25 cellular contexts compared by ENCODE assay signal in genomic region chr5:65117525-65117924, GRCh38.
A peak's percentile ranks its signal among the peaks of the same experiment; 100 is the strongest.
DNase-seq lines count a peak whose midpoint lies in the region; ATAC-seq, FAIRE-seq and TF ChIP-seq lines count a peak whose summit lies in the region.
"Had no signal": no experiment of that assay in that cellular context is flagged by ENCODE, and none has a peak within 500 bp of the region (broad histone marks: within the 10 kb centered on the region; RNA-seq: fewer than 3 reads in every experiment).

No MANE protein-coding gene starts in this region.

- H4K20me1 ChIP-seq in K562 (replicated peaks; ENCODE audit: control insufficient read depth, insufficient read depth, low read length): no peaks in the 10 kb centered on the region
- H4K20me1 ChIP-seq: BLaER1 had no signal

- TF ChIP-seq RAD21 in K562 (CRISPR knock-in tag; conservative IDR thresholded peaks at IDR 0.05 in 1 of 2, IDR thresholded peaks at IDR 0.05 in 1 of 2): no peak

- H3K27me3 ChIP-seq in K562 (ENCODE audit: control insufficient read depth in 2 of 2, insufficient read depth in 2 of 2, low read length in 2 of 2): no peaks in the 10 kb centered on the region
- H3K27me3 ChIP-seq: BE2C, BLaER1 had no signal

- no peak for TF ChIP-seq EP300 in K562 (IDR thresholded peaks at IDR 0.05; ENCODE audit: low read length)

- in situ Hi-C loops in K562 (cut with MboI): no loop called here

- no peaks in the 10 kb centered on the region for H3K9me3 ChIP-seq in HEK293 (ENCODE audit: control insufficient read depth, insufficient read depth, low read depth, low read length)
- H3K9me3 ChIP-seq in K562 (replicated peaks; ENCODE audit: control insufficient read depth, insufficient read depth, low read depth, low read length): no peaks in the 10 kb centered on the region
- H3K9me3 ChIP-seq: BE2C had no signal

- no peak overlapping the region for H3K4me2 ChIP-seq in K562 (ENCODE audit: insufficient read depth, low read length)
- H3K4me2 ChIP-seq: BLaER1 had no signal

- H3K9ac ChIP-seq in K562 (ENCODE audit: insufficient read depth in 1 of 2, low read depth in 2 of 2, low read length in 2 of 2): no peak overlapping the region
- H3K9ac ChIP-seq: BLaER1 had no signal

- FAIRE-seq in A204.1 (lab: Jason Lieb, UNC) (peak; percentile 71), K562 (lab: Jason Lieb, UNC) (no peak)
- FAIRE-seq: GM12878, GM12892 had no signal

- H3K27ac Mint-ChIP-seq in WTC11 (no peak overlapping the region), progenitor cell of endocrine pancreas (no peak overlapping the region)
- H3K27ac Mint-ChIP-seq: CD14-positive monocyte; CD4-positive, alpha-beta memory T cell; CD4-positive, CD25-positive, alpha-beta regulatory T cell; CD8-positive, alpha-beta memory T cell had no signal

- H3K36me3 Mint-ChIP-seq in WTC11 (peaks cover 29% of the 10 kb centered on the region), progenitor cell of endocrine pancreas (ENCODE audit: insufficient read depth) (no peaks in the 10 kb centered on the region)
- H3K36me3 Mint-ChIP-seq: CD14-positive monocyte had no signal

- no TSS peak for BruUV-seq in K562 (replicated peaks; lab: Mats Ljungman, UMichigan)

- TF ChIP-seq CTCF in HEK293 (tag by site-specific recombination; IDR thresholded peaks at IDR 0.05) (no peak), WTC11 (IDR thresholded peaks at IDR 0.05) (no peak), K562 (IDR thresholded peaks at IDR 0.05 in 2 of 3, conservative IDR thresholded peaks at IDR 0.05 in 1 of 3; ENCODE audit: insufficient read depth in 2 of 3, low read depth in 1 of 3, low read length in 3 of 3) (no peak), progenitor cell of endocrine pancreas (IDR thresholded peaks at IDR 0.05; ENCODE audit: unreplicated experiment) (no peak)

- no peak for ATAC-seq in WTC11
- no peak for ATAC-seq in K562
- ATAC-seq in HG02571 (IDR thresholded peaks at IDR 0.05; ENCODE audit: unreplicated experiment): no peak
- ATAC-seq: GM12878 had no signal

- no peak overlapping the region for H3K4me3 Mint-ChIP-seq in WTC11
- no peak overlapping the region for H3K4me3 Mint-ChIP-seq in progenitor cell of endocrine pancreas (ENCODE audit: low read depth)
- H3K4me3 Mint-ChIP-seq: CD14-positive monocyte; CD4-positive, alpha-beta memory T cell; CD4-positive, CD25-positive, alpha-beta regulatory T cell; CD8-positive, alpha-beta memory T cell had no signal

- POLR2A ChIA-PET in HEK293 (lab: Yijun Ruan, JAX): no interaction called here
- POLR2A ChIA-PET in WTC11 (lab: Charles Lee): no interaction called here
- POLR2A ChIA-PET in K562 (lab: Yijun Ruan, JAX): no interaction called here

- CTCF ChIA-PET in HEK293 (lab: Yijun Ruan, JAX) (interaction anchor here (0.5 to 2.0 kb wide), 5 partner anchors 14 to 365 kb away, joined by 3 to 6 read pairs (median 4); no protein-coding TSS in a partner anchor), WTC11 (lab: Charles Lee) (no interaction called here), K562 (lab: Yijun Ruan, JAX; ENCODE audit: low intra/inter-chr PET ratio) (no interaction called here)

- peaks cover 53% of the 10 kb centered on the region for H3K9me3 Mint-ChIP-seq in WTC11
- H3K9me3 Mint-ChIP-seq in progenitor cell of endocrine pancreas (ENCODE audit: low read depth): peaks cover 9% of the 10 kb centered on the region

- no peak for DNase-seq in WTC11 (ENCODE audit: low spot score)
- no peak for DNase-seq in K562 (ENCODE audit: extremely low read depth in 1 of 4, low spot score in 3 of 4)
- no peak for DNase-seq in HK-2 (ENCODE audit: unreplicated experiment)
- DNase-seq in progenitor cell of endocrine pancreas (ENCODE audit: low spot score, unreplicated experiment): no peak
- DNase-seq: ACHN; BE2C; C1 segment of cervical spinal cord; CD4-positive, alpha-beta memory T cell; CD4-positive, CD25-positive, alpha-beta regulatory T cell; CD8-positive, alpha-beta memory T cell; COR-L47; DMS 273 treated with DMSO at 0.1 percent for 48 hours; DMS153; DMS53; DMS79; DND-41; GDM1 had no signal

- H3K4me3 ChIP-seq in HEK293 (ENCODE audit: low read depth, low read length) (no peak overlapping the region), K562 (no peak overlapping the region)
- H3K4me3 ChIP-seq: BLaER1, GM12878 had no signal

- no peak overlapping the region for H3K27ac ChIP-seq in HEK293 (ENCODE audit: extremely low read depth, low read depth, low read length)
- H3K27ac ChIP-seq in K562 (ENCODE audit: extremely low read depth, low read depth, low read length): no peak overlapping the region
- H3K27ac ChIP-seq: 22Rv1, BLaER1 had no signal

- no peaks in the 10 kb centered on the region for H3K79me2 ChIP-seq in K562 (ENCODE audit: control insufficient read depth, insufficient read depth, low read length)

- 3% methylated on average over 2 of the region's 2 CpGs for WGBS in K562 (ENCODE audit: insufficient coverage, low coverage, missing lambda C conversion rate)

- peaks cover 3% of the 10 kb centered on the region; the same call in 1 of the 2 replicates for H3K27me3 Mint-ChIP-seq in WTC11 (ENCODE audit: low read depth)
- no peaks in the 10 kb centered on the region for H3K27me3 Mint-ChIP-seq in progenitor cell of endocrine pancreas

- no peaks in the 10 kb centered on the region for H3K9me1 ChIP-seq in K562 (ENCODE audit: control insufficient read depth, insufficient read depth, low read length)

- H3K4me1 ChIP-seq in HEK293 (ENCODE audit: control insufficient read depth, insufficient read depth, low read length): peaks cover 5% of the 10 kb centered on the region; the same call in 1 of the 2 replicates
- H3K4me1 ChIP-seq in K562 (replicated peaks in 1 of 2; ENCODE audit: control insufficient read depth in 2 of 2, insufficient read depth in 2 of 2, low read length in 2 of 2): peaks cover 0 to 15% of the 10 kb centered on the region in 2 experiments; a peak in 2 of 5 replicates
- H3K4me1 ChIP-seq: BLaER1 had no signal

- TF ChIP-seq POLR2A in K562 (conservative IDR thresholded peaks at IDR 0.05): no peak

- no peak overlapping the region for H2AFZ ChIP-seq in K562 (ENCODE audit: low read depth, low read length)

- peaks cover 14% of the 10 kb centered on the region for H3K4me1 Mint-ChIP-seq in WTC11
- no peaks in the 10 kb centered on the region for H3K4me1 Mint-ChIP-seq in progenitor cell of endocrine pancreas (ENCODE audit: low read depth)
- H3K4me1 Mint-ChIP-seq: CD14-positive monocyte; CD4-positive, alpha-beta memory T cell; CD4-positive, CD25-positive, alpha-beta regulatory T cell; CD8-positive, alpha-beta memory T cell had no signal

- H3K36me3 ChIP-seq in HEK293 (ENCODE audit: control insufficient read depth in 2 of 2, insufficient read depth in 1 of 2, low read length in 2 of 2): no peaks in the 10 kb centered on the region
- H3K36me3 ChIP-seq in K562 (ENCODE audit: control insufficient read depth, insufficient read depth, low read length): no peaks in the 10 kb centered on the region
- H3K36me3 ChIP-seq: BE2C, BLaER1 had no signal

- intact Hi-C loops in K562 (cut with micrococcal nuclease): no loop called here

TF ChIP-seq in HEK293, 187 proteins besides CTCF, POLR2A, EP300 and RAD21:
- TF ChIP-seq SETDB1 (IDR thresholded peaks at IDR 0.05; ENCODE audit: insufficient read length, low read length) (peak; percentile 86), ZNF362 (tag by site-specific recombination; IDR thresholded peaks at IDR 0.05) (no peak)

TF ChIP-seq in WTC11, 78 proteins besides CTCF, POLR2A, EP300 and RAD21:
- TF ChIP-seq CREM (CRISPR knock-in tag; IDR thresholded peaks at IDR 0.05) (no peak), GTF2I (CRISPR knock-in tag; conservative IDR thresholded peaks at IDR 0.05) (0 out of 2 replicates have a peak, but pooled peaks have one; percentile 13)

TF ChIP-seq in K562, 482 proteins besides CTCF, POLR2A, EP300 and RAD21:
- TF ChIP-seq RBM25 (IDR thresholded peaks at IDR 0.05; ENCODE audit: low read depth, low read length, severe bottlenecking) (peak; percentile 70), ZNF586 (CRISPR knock-in tag; conservative IDR thresholded peaks at IDR 0.05) (no peak)
